ENCODE assay signal across 18 cellular contexts in genomic region chr21:42622284-42622683, GRCh38.
"Had no signal": no experiment of that assay in that cellular context is flagged by ENCODE, and none has a peak within 500 bp of the region (broad histone marks: within the 10 kb centered on the region; RNA-seq: fewer than 3 reads in every experiment).

No MANE protein-coding gene starts in this region.

- H3K9me3 ChIP-seq: gastroesophageal sphincter, heart right ventricle, lower lobe of right lung, right lobe of liver, thoracic aorta had no signal

- H3K27me3 ChIP-seq: right lobe of liver had no signal

- H3K9me3 Mint-ChIP-seq: activated CD4-positive, alpha-beta memory T cell treated with anti-CD3 and anti-CD28 coated beads for 36 hours; activated naive CD4-positive, alpha-beta T cell treated with anti-CD3 and anti-CD28 coated beads, Interleukin-2, amount 10 ng/mL, durations not matched to agents 7 days and 5 days; natural killer cell; stimulated activated memory B cell treated with anti-CD40 and anti-IgM and Interleukin-4, amounts not matched to agents 10 μg/mL and 1 μg/mL and 100 μg/mL, for 72 hours; T-helper 1 cell treated with Interleukin-12 subunit alpha and Interleukin-12 subunit beta and Interleukin-4 antibody, amounts not matched to agents 30 μg/mL and 1 μg/mL, for 36 hours had no signal

- ATAC-seq: gastroesophageal sphincter; heart right ventricle; lower lobe of right lung; natural killer cell; right lobe of liver; stimulated activated memory B cell treated with anti-CD40 and anti-IgM and Interleukin-4, amounts not matched to agents 10 μg/mL and 1 μg/mL and 100 μg/mL, for 72 hours had no signal

- H3K4me3 Mint-ChIP-seq: activated CD4-positive, alpha-beta memory T cell treated with anti-CD3 and anti-CD28 coated beads for 36 hours; activated naive CD4-positive, alpha-beta T cell treated with anti-CD3 and anti-CD28 coated beads, Interleukin-2, amount 10 ng/mL, durations not matched to agents 7 days and 5 days; natural killer cell; stimulated activated memory B cell treated with anti-CD40 and anti-IgM and Interleukin-4, amounts not matched to agents 10 μg/mL and 1 μg/mL and 100 μg/mL, for 72 hours; T-helper 1 cell treated with Interleukin-12 subunit alpha and Interleukin-12 subunit beta and Interleukin-4 antibody, amounts not matched to agents 30 μg/mL and 1 μg/mL, for 36 hours had no signal

- H3K27ac ChIP-seq: epithelial cell of prostate, heart right ventricle, lower lobe of right lung, right lobe of liver, thoracic aorta had no signal

- H3K36me3 Mint-ChIP-seq: activated CD4-positive, alpha-beta memory T cell treated with anti-CD3 and anti-CD28 coated beads for 36 hours; activated naive CD4-positive, alpha-beta T cell treated with anti-CD3 and anti-CD28 coated beads, Interleukin-2, amount 10 ng/mL, durations not matched to agents 7 days and 5 days; natural killer cell; stimulated activated memory B cell treated with anti-CD40 and anti-IgM and Interleukin-4, amounts not matched to agents 10 μg/mL and 1 μg/mL and 100 μg/mL, for 72 hours had no signal

- H3K36me3 ChIP-seq: gastroesophageal sphincter, heart right ventricle, lower lobe of right lung, right lobe of liver, thoracic aorta had no signal

- H3K4me1 ChIP-seq: gastroesophageal sphincter, heart right ventricle, lower lobe of right lung had no signal

- DNase-seq: activated CD4-positive, alpha-beta memory T cell treated with anti-CD3 and anti-CD28 coated beads for 36 hours; activated CD4-positive, alpha-beta T cell treated with anti-CD3 and anti-CD28 coated beads for 48 hours; activated CD4-positive, CD25-positive, alpha-beta regulatory T cell; activated effector memory CD4-positive, alpha-beta T cell treated with Interleukin-2 at 50 U/mL for 16 hours; activated naive CD4-positive, alpha-beta T cell treated with anti-CD3 and anti-CD28 coated beads, Interleukin-2, amount 10 ng/mL, durations not matched to agents 7 days and 5 days; activated T-cell treated with anti-CD3 and anti-CD28 coated beads, Interleukin-2, amount 50 U/mL, for 48 hours; cortex of kidney; heart right ventricle; lower lobe of right lung; natural killer cell; right lobe of liver; small intestine; stimulated activated CD4-positive, alpha-beta T cell treated with anti-CD3 and anti-CD28 coated beads, Interleukin-15, amount 100 ng/mL, for 24 hours had no signal

- H3K4me1 Mint-ChIP-seq: activated naive CD4-positive, alpha-beta T cell treated with anti-CD3 and anti-CD28 coated beads, Interleukin-2, amount 10 ng/mL, durations not matched to agents 7 days and 5 days; natural killer cell; stimulated activated memory B cell treated with anti-CD40 and anti-IgM and Interleukin-4, amounts not matched to agents 10 μg/mL and 1 μg/mL and 100 μg/mL, for 72 hours had no signal

- H3K27ac Mint-ChIP-seq: activated CD4-positive, alpha-beta memory T cell treated with anti-CD3 and anti-CD28 coated beads for 36 hours; activated naive CD4-positive, alpha-beta T cell treated with anti-CD3 and anti-CD28 coated beads, Interleukin-2, amount 10 ng/mL, durations not matched to agents 7 days and 5 days; natural killer cell; stimulated activated memory B cell treated with anti-CD40 and anti-IgM and Interleukin-4, amounts not matched to agents 10 μg/mL and 1 μg/mL and 100 μg/mL, for 72 hours; T-helper 1 cell treated with Interleukin-12 subunit alpha and Interleukin-12 subunit beta and Interleukin-4 antibody, amounts not matched to agents 30 μg/mL and 1 μg/mL, for 36 hours had no signal

- H3K4me3 ChIP-seq: gastroesophageal sphincter, heart right ventricle, lower lobe of right lung, right lobe of liver, thoracic aorta had no signal
